In the genomic region with DNA sequence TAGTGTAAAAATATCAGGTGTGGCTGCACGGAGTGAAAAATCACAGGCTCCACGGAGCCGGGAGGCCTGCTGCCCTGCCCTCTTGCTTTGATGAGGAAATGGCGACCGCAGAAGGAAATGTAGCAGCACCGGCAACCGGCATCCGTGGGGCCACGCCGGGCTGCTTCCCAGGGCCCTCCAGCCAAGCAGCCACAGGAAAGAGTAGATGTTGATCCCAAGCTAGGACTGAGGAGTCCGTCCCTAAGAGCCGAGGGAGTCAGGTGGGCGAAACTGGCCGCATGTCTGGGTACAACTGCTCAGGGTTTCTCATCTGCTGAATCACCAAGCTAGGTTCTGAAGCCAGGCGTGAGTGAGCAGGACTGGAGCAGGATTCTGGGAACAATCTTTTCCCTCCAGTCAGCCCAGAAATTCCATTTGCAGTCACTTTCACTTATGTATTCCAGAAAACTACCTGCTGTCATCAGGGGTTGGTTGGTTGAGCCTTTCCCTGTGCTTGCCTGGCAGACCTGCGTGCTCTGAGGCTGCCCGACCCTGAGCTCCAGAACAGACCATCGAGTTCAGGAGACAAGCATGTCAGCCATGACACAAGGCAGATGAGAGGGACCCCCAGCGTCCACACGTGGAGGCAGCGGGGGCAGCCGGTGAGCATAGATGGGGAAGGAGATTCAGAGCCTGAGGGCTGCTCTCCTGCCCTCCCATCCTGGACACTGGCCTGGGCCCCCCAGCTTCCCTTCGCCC, we compare ENCODE assay signal across 8 cellular contexts. TPM values are rescaled to one million over a fixed set of nuclear protein-coding genes. Genes with fewer than 3 reads are reported as not detected.
DNase-seq lines count a peak whose midpoint lies in the region; ATAC-seq and TF ChIP-seq lines count a peak whose summit lies in the region.

No MANE protein-coding gene starts in this region.

- H3K4me1 ChIP-seq in liver (ENCODE audit: control insufficient read depth in 4 of 4, insufficient read depth in 4 of 4, low read length in 3 of 4) = peaks cover 1 to 13% (median 8%) of the 10 kb centered on the region in 4 donors
- peaks cover 0 to 20% (median 2%) of the 10 kb centered on the region in 3 donors for H3K4me1 ChIP-seq in gastroesophageal sphincter

- peak; percentile 21 for DNase-seq in ACHN
- DNase-seq in KBM-7 = peak; percentile 56
- peak; percentile 80 for DNase-seq in activated CD8-positive, alpha-beta memory T cell treated with anti-CD3 and anti-CD28 coated beads, Interleukin-2, amount 50 U/mL, for 48 hours

- in situ Hi-C loops in ACHN (cut with HindIII; ENCODE audit: low pct_ligation_motif_present, low pct_unique_long_range_greater_than_20kb, low sequenced_read_pairs) (no loop called here), KBM-7 (cut with MboI; ENCODE audit: low pct_unique_long_range_greater_than_20kb, low sequenced_read_pairs) (no loop called here)

- no peaks in the 10 kb centered on the region for H3K9me3 ChIP-seq in liver (ENCODE audit: control insufficient read depth in 4 of 4, low read length in 3 of 4)
- peaks cover 0 to 5% (median 0%) of the 10 kb centered on the region in 3 donors for H3K9me3 ChIP-seq in gastroesophageal sphincter

- TF ChIP-seq EP300 in gastroesophageal sphincter (IDR thresholded peaks at IDR 0.05) = no peak

- 72% methylated on average over 23 of the region's 23 CpGs for WGBS in liver
- WGBS in gastroesophageal sphincter (ENCODE audit: low coverage in 1 of 2), 2 donors = 43 to 55% methylated on average over 3 to 12 of the region's 23 CpGs

- H3K27ac ChIP-seq in liver (ENCODE audit: low read depth in 1 of 2, low read length in 2 of 2) (peak overlapping the region; percentile 21 to 25), gastroesophageal sphincter (peak overlapping the region in 1 of 4 donors; percentile 22)

- TF ChIP-seq POLR2A in gastroesophageal sphincter (IDR thresholded peaks at IDR 0.05) = no peak

- ATAC-seq in HG02623 (IDR thresholded peaks at IDR 0.05; ENCODE audit: unreplicated experiment) (no peak), GM19455 (IDR thresholded peaks at IDR 0.05; ENCODE audit: unreplicated experiment) (no peak), GM21723 (IDR thresholded peaks at IDR 0.05; ENCODE audit: unreplicated experiment) (no peak), gastroesophageal sphincter (no peak)

- H3K4me3 ChIP-seq in liver (ENCODE audit: low read depth in 1 of 3, low read length in 3 of 3) (no peak overlapping the region), gastroesophageal sphincter (no peak overlapping the region)

- H3K36me3 ChIP-seq in liver (ENCODE audit: control insufficient read depth in 4 of 4, insufficient read depth in 3 of 4, low read depth in 1 of 4, low read length in 3 of 4) (no peaks in the 10 kb centered on the region), gastroesophageal sphincter (no peaks in the 10 kb centered on the region)

- H3K27me3 ChIP-seq in liver (ENCODE audit: control insufficient read depth in 4 of 4, insufficient read depth in 4 of 4, low read length in 3 of 4) (no peaks in the 10 kb centered on the region), gastroesophageal sphincter (peaks cover 56% of the 10 kb centered on the region)

- TF ChIP-seq CTCF in liver (IDR thresholded peaks at IDR 0.05; ENCODE audit: low read depth, low read length, missing input control) (no peak), gastroesophageal sphincter (IDR thresholded peaks at IDR 0.05) (no peak)

- H3K9ac ChIP-seq in liver (ENCODE audit: low read depth in 1 of 2, low read length in 2 of 2) = no peak overlapping the region

- no peak for TF ChIP-seq RAD21 in liver (IDR thresholded peaks at IDR 0.05)

TF ChIP-seq in liver, 16 proteins besides CTCF, POLR2A, EP300 and RAD21:
- TF ChIP-seq GABPA (IDR thresholded peaks at IDR 0.05 in 1 of 2, conservative IDR thresholded peaks at IDR 0.05 in 1 of 2) (no peak), RXRA (IDR thresholded peaks at IDR 0.05) (no peak), YY1 (IDR thresholded peaks at IDR 0.05) (no peak)

RNA-seq across cellular contexts. Expression of a gene that starts 5.8 kb away (rescaled TPM):
- total RNA-seq in liver = 10 to 100 TPM; 33.8 to 50.6 TPM
- polyA plus RNA-seq in liver = 10 to 100 TPM in 1 of 2 donors, 1 to 10 TPM in 1; 9.6 to 23.6 TPM
- total RNA-seq in gastroesophageal sphincter = 100 to 1,000 TPM in 1 of 4 donors, 10 to 100 TPM in 3; 10.4 to 112 (median 41.4) TPM

RNA-seq across cellular contexts. Expression of a gene that starts 13.3 kb away (rescaled TPM):
- total RNA-seq in liver (1 to 10 TPM; 7.5 to 7.7 TPM), gastroesophageal sphincter (10 to 100 TPM; 15.7 to 53.9 (median 36.4) TPM)
- 10 to 100 TPM; 16.6 to 20.3 TPM for polyA plus RNA-seq in liver

RNA-seq across cellular contexts. Expression of a gene that starts 53.0 kb away (rescaled TPM):
- total RNA-seq in liver (10 to 100 TPM; 86.8 to 94.0 TPM), gastroesophageal sphincter (100 to 1,000 TPM; 217 to 419 (median 313) TPM)
- polyA plus RNA-seq in liver = 10 to 100 TPM; 62.0 to 72.8 TPM

Comparison
In these comparisons a context has a peak if more than half of its experiments do, and no peak if none do; other contexts are left out.
1. DNase-seq: peak in every context shown above with its lines; median percentile 80 in activated CD8-positive, alpha-beta memory T cell treated with anti-CD3 and anti-CD28 coated beads, Interleukin-2, amount 50 U/mL, for 48 hours; 56 in KBM-7; 21 in ACHN.